9 cellular contexts compared by ENCODE assay signal in genomic region chr7:25259487-25260243, GRCh38. TPM values are rescaled to one million over a fixed set of nuclear protein-coding genes. Genes with fewer than 3 reads are reported as not detected.
DNase-seq lines count a peak whose midpoint lies in the region; ATAC-seq and TF ChIP-seq lines count a peak whose summit lies in the region.
"Had no signal": no experiment of that assay in that cellular context is flagged by ENCODE, and none has a peak within 500 bp of the region (broad histone marks: within the 10 kb centered on the region; RNA-seq: fewer than 3 reads in every experiment).

No MANE protein-coding gene starts in this region.

- no peaks in the 10 kb centered on the region for H3K27me3 ChIP-seq in CD4-positive, CD25-positive, alpha-beta regulatory T cell (ENCODE audit: control insufficient read depth, insufficient read depth, low read length)
- no peaks in the 10 kb centered on the region for H3K27me3 ChIP-seq in Peyer's patch
- H3K27me3 ChIP-seq in neural progenitor cell, result peaks cover 4% of the 10 kb centered on the region

- H3K4me3 Mint-ChIP-seq in CD4-positive, CD25-positive, alpha-beta regulatory T cell, result peak overlapping the region in 3 of 4 donors; percentile 35 to 59 (median 47)
- no peak overlapping the region for H3K4me3 Mint-ChIP-seq in neural progenitor cell
- H3K4me3 Mint-ChIP-seq: IgD-negative memory B cell had no signal

- TF ChIP-seq POLR2A in Peyer's patch (IDR thresholded peaks at IDR 0.05), result no peak

- peaks cover 3% of the 10 kb centered on the region for H3K27me3 Mint-ChIP-seq in CD4-positive, CD25-positive, alpha-beta regulatory T cell
- H3K27me3 Mint-ChIP-seq in neural progenitor cell (ENCODE audit: insufficient read depth, low read depth), result peaks cover 2% of the 10 kb centered on the region

- H3K9ac ChIP-seq in neural progenitor cell, result no peak overlapping the region

- H2AFZ ChIP-seq in neural progenitor cell (replicated peaks), result peak overlapping the region; percentile 64

- no peaks in the 10 kb centered on the region for H3K79me2 ChIP-seq in neural progenitor cell (ENCODE audit: low read depth)

- peak overlapping the region; percentile 13 for H3K4me2 ChIP-seq in neural progenitor cell

- H3K27ac Mint-ChIP-seq in CD4-positive, CD25-positive, alpha-beta regulatory T cell, result peak overlapping the region; percentile 39 to 80 (median 64)
- H3K27ac Mint-ChIP-seq in neural progenitor cell, result peak overlapping the region; percentile 9
- H3K27ac Mint-ChIP-seq: IgD-negative memory B cell had no signal

- H3K4me3 ChIP-seq in CD4-positive, CD25-positive, alpha-beta regulatory T cell (ENCODE audit: low read depth, low read length), result peak overlapping the region; percentile 27
- H3K4me3 ChIP-seq in Peyer's patch (no peak overlapping the region), fibroblast of mammary gland (ENCODE audit: control insufficient read depth, low read depth, low read length) (no peak overlapping the region), neural progenitor cell (no peak overlapping the region)

- peak; percentile 39 to 82 (median 71) for DNase-seq in CD4-positive, CD25-positive, alpha-beta regulatory T cell
- DNase-seq in Peyer's patch (peak in 2 of 3 donors; percentile 62 to 87), fibroblast of mammary gland (ENCODE audit: low read depth) (peak; percentile 87), neural progenitor cell (ENCODE audit: low spot score) (peak; percentile 86), substantia nigra (lab: John Stamatoyannopoulos, UW) (peak in 45 of 49 donors; percentile 2 to 81 (median 37))
- DNase-seq in activated T-cell treated with anti-CD3 and anti-CD28 coated beads, Interleukin-2, amount 50 U/mL, for 48 hours, result peak; percentile 65 to 72

- H3K9me3 Mint-ChIP-seq in CD4-positive, CD25-positive, alpha-beta regulatory T cell, result no peaks in the 10 kb centered on the region
- peaks cover 2% of the 10 kb centered on the region for H3K9me3 Mint-ChIP-seq in neural progenitor cell
- H3K9me3 Mint-ChIP-seq: IgD-negative memory B cell had no signal

- peaks cover 14 to 29% (median 24%) of the 10 kb centered on the region in 4 donors for H3K4me1 Mint-ChIP-seq in CD4-positive, CD25-positive, alpha-beta regulatory T cell
- peaks cover 35% of the 10 kb centered on the region for H3K4me1 Mint-ChIP-seq in neural progenitor cell

- no peaks in the 10 kb centered on the region for H3K9me3 ChIP-seq in CD4-positive, CD25-positive, alpha-beta regulatory T cell (ENCODE audit: control insufficient read depth in 2 of 2, low read length in 2 of 2)
- no peaks in the 10 kb centered on the region for H3K9me3 ChIP-seq in Peyer's patch
- no peaks in the 10 kb centered on the region for H3K9me3 ChIP-seq in neural progenitor cell (ENCODE audit: low read depth)

- TF ChIP-seq CTCF in LNCAP (IDR thresholded peaks at IDR 0.05) (peak; percentile 85), Peyer's patch (IDR thresholded peaks at IDR 0.05) (peak; percentile 26 to 93 (median 82)), fibroblast of mammary gland (conservative IDR thresholded peaks at IDR 0.05; ENCODE audit: control insufficient read depth, insufficient read depth, low read depth, low read length) (peak; percentile 94), neural progenitor cell (IDR thresholded peaks at IDR 0.05) (peak; percentile 80)

- H3K27ac ChIP-seq in CD4-positive, CD25-positive, alpha-beta regulatory T cell (ENCODE audit: insufficient read depth, low read length, poor library complexity, severe bottlenecking), result no peak overlapping the region
- H3K27ac ChIP-seq in Peyer's patch (no peak overlapping the region), neural progenitor cell (no peak overlapping the region), substantia nigra (ENCODE audit: low read depth, low read length, poor library complexity, severe bottlenecking) (no peak overlapping the region)

- H4K20me1 ChIP-seq in neural progenitor cell (ENCODE audit: low read depth), result no peaks in the 10 kb centered on the region

- peaks cover 15% of the 10 kb centered on the region for H3F3A ChIP-seq in neural progenitor cell (ENCODE audit: low read depth)

- ATAC-seq in CD4-positive, CD25-positive, alpha-beta regulatory T cell (ENCODE audit: low read depth in 2 of 2), result peak; percentile 70 to 72
- peak; percentile 64 for ATAC-seq in GM21367 (IDR thresholded peaks at IDR 0.05; ENCODE audit: unreplicated experiment)

- H3K36me3 ChIP-seq in CD4-positive, CD25-positive, alpha-beta regulatory T cell (ENCODE audit: control insufficient read depth, insufficient read depth, low read length), result no peaks in the 10 kb centered on the region
- H3K36me3 ChIP-seq in Peyer's patch (no peaks in the 10 kb centered on the region), neural progenitor cell (no peaks in the 10 kb centered on the region)

- H3K36me3 Mint-ChIP-seq in CD4-positive, CD25-positive, alpha-beta regulatory T cell, result no peaks in the 10 kb centered on the region
- no peaks in the 10 kb centered on the region for H3K36me3 Mint-ChIP-seq in neural progenitor cell
- H3K36me3 Mint-ChIP-seq: IgD-negative memory B cell had no signal

- H3K4me1 ChIP-seq in CD4-positive, CD25-positive, alpha-beta regulatory T cell (ENCODE audit: control insufficient read depth, insufficient read depth, low read length, poor library complexity, severe bottlenecking), result peaks cover 15% of the 10 kb centered on the region
- H3K4me1 ChIP-seq in Peyer's patch (peaks cover 0 to 13% (median 3%) of the 10 kb centered on the region in 4 donors), neural progenitor cell (peaks cover 38% of the 10 kb centered on the region)

RNA-seq across cellular contexts. Expression of gene NPVF, which starts 31.4 kb away (rescaled TPM):
- not detected for total RNA-seq in CD4-positive, CD25-positive, alpha-beta regulatory T cell
- not detected for polyA plus RNA-seq in CD4-positive, CD25-positive, alpha-beta regulatory T cell
- total RNA-seq in Peyer's patch (not detected), neural progenitor cell (ENCODE audit: low replicate concordance) (not detected in 2 replicates)
- polyA plus RNA-seq: IgD-negative memory B cell had no signal

Comparison
In these comparisons a context has a peak if more than half of its experiments do, and no peak if none do; other contexts are left out.
1. DNase-seq: peak in every context shown above with its lines; median percentile 87 in fibroblast of mammary gland; 86 in neural progenitor cell; 74 in Peyer's patch; 71 in CD4-positive, CD25-positive, alpha-beta regulatory T cell; 68 in activated T-cell treated with anti-CD3 and anti-CD28 coated beads, Interleukin-2, amount 50 U/mL, for 48 hours; 37 in substantia nigra.